20 cellular contexts compared by ENCODE assay signal in the genomic region with DNA sequence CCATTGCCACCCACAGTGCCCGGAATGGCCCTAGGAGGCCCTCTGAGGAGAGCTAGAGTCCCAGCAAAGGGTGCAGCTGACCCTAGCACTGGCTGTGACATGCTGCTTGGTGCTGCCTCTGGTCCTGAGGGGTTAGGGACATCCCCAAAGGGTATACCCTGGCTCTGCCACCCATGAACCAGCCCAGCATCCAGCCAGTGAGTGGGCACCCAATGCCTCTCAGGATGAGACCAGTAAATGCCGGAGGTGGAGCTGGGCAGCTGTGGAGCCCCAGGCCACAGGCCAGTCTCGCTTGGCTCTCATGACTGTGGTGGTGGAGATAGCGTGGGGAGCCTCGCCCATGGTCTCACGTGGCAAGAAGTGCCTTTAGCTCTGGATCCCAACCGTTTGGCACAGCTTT. TPM values are rescaled to one million over a fixed set of nuclear protein-coding genes. Genes with fewer than 3 reads are reported as not detected.
A peak's percentile ranks its signal among the peaks of the same experiment; 100 is the strongest.
DNase-seq lines count a peak whose midpoint lies in the region; ATAC-seq, FAIRE-seq and TF ChIP-seq lines count a peak whose summit lies in the region.
"Had no signal": no experiment of that assay in that cellular context is flagged by ENCODE, and none has a peak within 500 bp of the region (broad histone marks: within the 10 kb centered on the region; RNA-seq: fewer than 3 reads in every experiment).

No MANE protein-coding gene starts in this region.

- H3K4me1 Mint-ChIP-seq in activated naive CD4-positive, alpha-beta T cell treated with anti-CD3 and anti-CD28 coated beads, Interleukin-2, amount 10 ng/mL, durations not matched to agents 7 days and 5 days = peaks cover 64% of the 10 kb centered on the region
- H3K4me1 Mint-ChIP-seq in activated T-helper 1 cell treated with anti-CD3 and anti-CD28 coated beads, Interleukin-12 subunit alpha, Interleukin-12 subunit beta, Interleukin-2, Interleukin-4 antibody, amounts not matched to agents 30 ng/mL and 10 ng/mL and 1 ng/mL, durations not matched to agents 14 hours and 24 hours and 36 hours (ENCODE audit: low read depth) = peaks cover 44% of the 10 kb centered on the region
- peaks cover 25 to 66% (median 45%) of the 10 kb centered on the region in 7 donors for H3K4me1 Mint-ChIP-seq in naive thymus-derived CD4-positive, alpha-beta T cell

- H3K4me3 ChIP-seq in naive thymus-derived CD4-positive, alpha-beta T cell (ENCODE audit: low read length) = no peak overlapping the region
- H3K4me3 ChIP-seq: left lung, SJSA1, testis had no signal

- intact Hi-C loops in activated T-helper 1 cell treated with anti-CD3 and anti-CD28 coated beads, Interleukin-12 subunit alpha, Interleukin-12 subunit beta, Interleukin-2, Interleukin-4 antibody, amounts not matched to agents 30 ng/mL and 10 ng/mL and 1 ng/mL, durations not matched to agents 14 hours and 24 hours and 36 hours (cut with micrococcal nuclease) = no loop called here
- intact Hi-C loops in naive thymus-derived CD4-positive, alpha-beta T cell (cut with micrococcal nuclease) = no loop called here

- DNase-seq in activated naive CD4-positive, alpha-beta T cell treated with anti-CD3 and anti-CD28 coated beads, Interleukin-2, amount 10 ng/mL, durations not matched to agents 7 days and 5 days = no peak
- no peak for DNase-seq in activated naive CD4-positive, alpha-beta T cell treated with anti-CD3 and anti-CD28 coated beads, Interleukin-2, amount 50 U/mL, for 16 hours
- DNase-seq in GM12891 (ENCODE audit: insufficient read length, low spot score) (no peak), NCI-H2029 treated with DMSO at 0.1 percent for 48 hours (lab: John Stamatoyannopoulos, UW) (no peak), DMS 273 treated with DMSO at 0.1 percent for 48 hours (lab: John Stamatoyannopoulos, UW) (no peak)
- DNase-seq in activated T-helper 1 cell treated with anti-CD3 and anti-CD28 coated beads, Interleukin-12 subunit alpha, Interleukin-12 subunit beta, Interleukin-2, Interleukin-4 antibody, amounts not matched to agents 30 ng/mL and 10 ng/mL and 1 ng/mL, durations not matched to agents 14 hours and 24 hours and 36 hours (ENCODE audit: low spot score) = no peak
- DNase-seq in naive thymus-derived CD4-positive, alpha-beta T cell = no peak
- DNase-seq: activated B cell treated with CpG ODN at 0.5 μM for 24 hours; activated effector memory CD4-positive, alpha-beta T cell treated with Interleukin-2 at 50 U/mL for 16 hours; DMS79 treated with DMSO at 0.1 percent for 48 hours; endodermal cell; NCI-H1436 treated with DMSO at 0.1 percent for 48 hours; NCI-H774; stimulated activated CD4-positive, alpha-beta T cell treated with anti-CD3 and anti-CD28 coated beads, Interleukin-12 subunit alpha, Interleukin-12 subunit beta, amount 100 ng/mL, for 4 hours; testis had no signal

- H3K36me3 Mint-ChIP-seq in activated naive CD4-positive, alpha-beta T cell treated with anti-CD3 and anti-CD28 coated beads, Interleukin-2, amount 10 ng/mL, durations not matched to agents 7 days and 5 days = peaks cover 36% of the 10 kb centered on the region
- peaks cover 32% of the 10 kb centered on the region for H3K36me3 Mint-ChIP-seq in activated T-helper 1 cell treated with anti-CD3 and anti-CD28 coated beads, Interleukin-12 subunit alpha, Interleukin-12 subunit beta, Interleukin-2, Interleukin-4 antibody, amounts not matched to agents 30 ng/mL and 10 ng/mL and 1 ng/mL, durations not matched to agents 14 hours and 24 hours and 36 hours (ENCODE audit: low read depth)
- H3K36me3 Mint-ChIP-seq in naive thymus-derived CD4-positive, alpha-beta T cell = peaks cover 0 to 17% (median 9%) of the 10 kb centered on the region in 5 donors

- TF ChIP-seq POLR2A in GM12891 (IDR thresholded peaks at IDR 0.05; ENCODE audit: low read depth, low read length) = no peak

- no peak overlapping the region for H3K4me3 Mint-ChIP-seq in activated naive CD4-positive, alpha-beta T cell treated with anti-CD3 and anti-CD28 coated beads, Interleukin-2, amount 10 ng/mL, durations not matched to agents 7 days and 5 days
- no peak overlapping the region for H3K4me3 Mint-ChIP-seq in activated T-helper 1 cell treated with anti-CD3 and anti-CD28 coated beads, Interleukin-12 subunit alpha, Interleukin-12 subunit beta, Interleukin-2, Interleukin-4 antibody, amounts not matched to agents 30 ng/mL and 10 ng/mL and 1 ng/mL, durations not matched to agents 14 hours and 24 hours and 36 hours
- peak overlapping the region in 6 of 10 donors; percentile 7 to 81 (median 62) for H3K4me3 Mint-ChIP-seq in naive thymus-derived CD4-positive, alpha-beta T cell
- H3K4me3 Mint-ChIP-seq: activated B cell treated with CpG ODN at 0.5 μM for 24 hours, endodermal cell had no signal

- CTCF ChIA-PET in activated naive CD4-positive, alpha-beta T cell treated with anti-CD3 and anti-CD28 coated beads, Interleukin-2, amount 10 ng/mL, durations not matched to agents 7 days and 5 days (lab: Charles Lee) = interaction anchor here (0.8 to 2.7 kb wide), 4 partner anchors 9 to 90 kb away, joined by 3 to 12 read pairs (median 6); no protein-coding TSS in a partner anchor
- CTCF ChIA-PET in naive thymus-derived CD4-positive, alpha-beta T cell (lab: Charles Lee) = interaction anchor here (0.5 to 1.1 kb wide), 3 partner anchors 16 to 1076 kb away, joined by 3 to 4 read pairs (median 3); no protein-coding TSS in a partner anchor

- no peaks in the 10 kb centered on the region for H3K27me3 ChIP-seq in naive thymus-derived CD4-positive, alpha-beta T cell (ENCODE audit: control insufficient read depth in 2 of 2, insufficient read depth in 2 of 2, low read length in 2 of 2)
- H3K27me3 ChIP-seq: left lung, SJSA1, testis had no signal

- H3K9me3 Mint-ChIP-seq in activated naive CD4-positive, alpha-beta T cell treated with anti-CD3 and anti-CD28 coated beads, Interleukin-2, amount 10 ng/mL, durations not matched to agents 7 days and 5 days = no peaks in the 10 kb centered on the region
- no peaks in the 10 kb centered on the region for H3K9me3 Mint-ChIP-seq in activated T-helper 1 cell treated with anti-CD3 and anti-CD28 coated beads, Interleukin-12 subunit alpha, Interleukin-12 subunit beta, Interleukin-2, Interleukin-4 antibody, amounts not matched to agents 30 ng/mL and 10 ng/mL and 1 ng/mL, durations not matched to agents 14 hours and 24 hours and 36 hours
- H3K9me3 Mint-ChIP-seq in naive thymus-derived CD4-positive, alpha-beta T cell = no peaks in the 10 kb centered on the region
- H3K9me3 Mint-ChIP-seq: activated B cell treated with CpG ODN at 0.5 μM for 24 hours, endodermal cell had no signal

- H3K27ac Mint-ChIP-seq in activated naive CD4-positive, alpha-beta T cell treated with anti-CD3 and anti-CD28 coated beads, Interleukin-2, amount 10 ng/mL, durations not matched to agents 7 days and 5 days = peak overlapping the region; percentile 94
- peak overlapping the region; percentile 53 for H3K27ac Mint-ChIP-seq in activated T-helper 1 cell treated with anti-CD3 and anti-CD28 coated beads, Interleukin-12 subunit alpha, Interleukin-12 subunit beta, Interleukin-2, Interleukin-4 antibody, amounts not matched to agents 30 ng/mL and 10 ng/mL and 1 ng/mL, durations not matched to agents 14 hours and 24 hours and 36 hours
- H3K27ac Mint-ChIP-seq in naive thymus-derived CD4-positive, alpha-beta T cell = peak overlapping the region; percentile 41 to 91 (median 84)
- H3K27ac Mint-ChIP-seq: activated B cell treated with CpG ODN at 0.5 μM for 24 hours, endodermal cell had no signal

- H3K27ac ChIP-seq in naive thymus-derived CD4-positive, alpha-beta T cell (ENCODE audit: low read depth, low read length) = peak overlapping the region; percentile 39
- H3K27ac ChIP-seq: left lung, neutrophil, SJSA1, testis had no signal

- H3K9me3 ChIP-seq in naive thymus-derived CD4-positive, alpha-beta T cell (ENCODE audit: control insufficient read depth in 2 of 3, low read length in 3 of 3) = no peaks in the 10 kb centered on the region
- H3K9me3 ChIP-seq: left lung, neutrophil, SJSA1, testis had no signal

- peak; percentile 13 for FAIRE-seq in GM12891 (lab: Jason Lieb, UNC)
- FAIRE-seq: astrocyte had no signal

- H3K4me1 ChIP-seq in naive thymus-derived CD4-positive, alpha-beta T cell (ENCODE audit: control insufficient read depth in 2 of 2, insufficient read depth in 2 of 2, low read length in 2 of 2) = peaks cover 5 to 49% of the 10 kb centered on the region in 2 donors

- POLR2A ChIA-PET in naive thymus-derived CD4-positive, alpha-beta T cell (lab: Charles Lee) = interaction anchor here (0.5 to 2.6 kb wide), 2 partner anchors 27 to 389 kb away, joined by 3 to 18 read pairs; partner anchors contain the start of genes DDX31 and GTF3C5

- H3K27me3 Mint-ChIP-seq in activated naive CD4-positive, alpha-beta T cell treated with anti-CD3 and anti-CD28 coated beads, Interleukin-2, amount 10 ng/mL, durations not matched to agents 7 days and 5 days = no peaks in the 10 kb centered on the region
- no peaks in the 10 kb centered on the region for H3K27me3 Mint-ChIP-seq in activated T-helper 1 cell treated with anti-CD3 and anti-CD28 coated beads, Interleukin-12 subunit alpha, Interleukin-12 subunit beta, Interleukin-2, Interleukin-4 antibody, amounts not matched to agents 30 ng/mL and 10 ng/mL and 1 ng/mL, durations not matched to agents 14 hours and 24 hours and 36 hours (ENCODE audit: insufficient read depth)
- no peaks in the 10 kb centered on the region for H3K27me3 Mint-ChIP-seq in naive thymus-derived CD4-positive, alpha-beta T cell
- H3K27me3 Mint-ChIP-seq: activated B cell treated with CpG ODN at 0.5 μM for 24 hours had no signal

- no peak for ATAC-seq in naive thymus-derived CD4-positive, alpha-beta T cell
- no peak for ATAC-seq in GM21390 (IDR thresholded peaks at IDR 0.05; ENCODE audit: unreplicated experiment)
- ATAC-seq: left lung had no signal

- H3K36me3 ChIP-seq in naive thymus-derived CD4-positive, alpha-beta T cell (ENCODE audit: control insufficient read depth in 2 of 3, insufficient read depth in 3 of 3, low read length in 3 of 3) = peaks cover 0 to 32% (median 6%) of the 10 kb centered on the region in 3 experiments

TF ChIP-seq in GM12891, 5 proteins besides CTCF, POLR2A, EP300 and RAD21 (continues in another document):
- TF ChIP-seq PAX5 (IDR thresholded peaks at IDR 0.05; ENCODE audit: insufficient read depth, low read length, severe bottlenecking) = no peak
- TF ChIP-seq SPI1 (IDR thresholded peaks at IDR 0.05; ENCODE audit: low read depth, low read length) = no peak

RNA-seq across cellular contexts. Expression of gene CEL, which starts 3.7 kb away (rescaled TPM):
- polyA plus RNA-seq in GM12891 (2012; ENCODE audit: low read depth, missing spikeins) = 0.89 TPM
- 1.8 and 2.0 TPM in 2 replicates for total RNA-seq in activated T-helper 1 cell treated with anti-CD3 and anti-CD28 coated beads, Interleukin-12 subunit alpha, Interleukin-12 subunit beta, Interleukin-2, Interleukin-4 antibody, amounts not matched to agents 30 ng/mL and 10 ng/mL and 1 ng/mL, durations not matched to agents 14 hours and 24 hours and 36 hours
- total RNA-seq in naive thymus-derived CD4-positive, alpha-beta T cell = 1 to 10 TPM in 3 of 5 experiments, under 1 TPM in 2; 0.32 to 2.3 (median 2.2) TPM
- not detected for polyA plus RNA-seq in naive thymus-derived CD4-positive, alpha-beta T cell

RNA-seq across cellular contexts. Expression of gene GTF3C5, which starts 27.3 kb away (rescaled TPM):
- polyA plus RNA-seq in GM12891 (2012; ENCODE audit: low read depth, missing spikeins) = 39.0 TPM
- 87.8 and 89.0 TPM in 2 replicates for total RNA-seq in activated T-helper 1 cell treated with anti-CD3 and anti-CD28 coated beads, Interleukin-12 subunit alpha, Interleukin-12 subunit beta, Interleukin-2, Interleukin-4 antibody, amounts not matched to agents 30 ng/mL and 10 ng/mL and 1 ng/mL, durations not matched to agents 14 hours and 24 hours and 36 hours
- total RNA-seq in naive thymus-derived CD4-positive, alpha-beta T cell = 10 to 100 TPM; 43.9 to 77.9 (median 73.9) TPM
- 10 to 100 TPM; 39.9 to 48.8 TPM for polyA plus RNA-seq in naive thymus-derived CD4-positive, alpha-beta T cell

Comparison
In these comparisons a context has a peak if more than half of its experiments do, and no peak if none do; other contexts are left out.
1. H3K4me3 Mint-ChIP-seq: peak in naive thymus-derived CD4-positive, alpha-beta T cell (6 of 10); none in activated naive CD4-positive, alpha-beta T cell treated with anti-CD3 and anti-CD28 coated beads, Interleukin-2, amount 10 ng/mL, durations not matched to agents 7 days and 5 days (single experiment) and activated T-helper 1 cell treated with anti-CD3 and anti-CD28 coated beads, Interleukin-12 subunit alpha, Interleukin-12 subunit beta, Interleukin-2, Interleukin-4 antibody, amounts not matched to agents 30 ng/mL and 10 ng/mL and 1 ng/mL, durations not matched to agents 14 hours and 24 hours and 36 hours (single experiment).
2. Peak in every context shown above with its lines, with median percentiles within 50 percentile points of each other: H3K27ac Mint-ChIP-seq.